In genomic region chr18:3450358-3451107, GRCh38 we compare ENCODE assay signal across 1 cellular context.
TF ChIP-seq lines count a peak whose summit lies in the region.

No MANE protein-coding gene starts in this region.

TF ChIP-seq in HepG2, 621 proteins besides CTCF, POLR2A, EP300 and RAD21 (continued from another document and continues in another):
- no peak for TF ChIP-seq HNF1A (IDR thresholded peaks at IDR 0.05; ENCODE audit: low read depth)
- no peak for TF ChIP-seq HNF1A (CRISPR knock-in tag; IDR thresholded peaks at IDR 0.05; ENCODE audit: borderline replicate concordance)
- no peak for TF ChIP-seq ZBTB44 (CRISPR knock-in tag; IDR thresholded peaks at IDR 0.05)
- no peak for TF ChIP-seq NR2C2 (CRISPR knock-in tag; IDR thresholded peaks at IDR 0.05; ENCODE audit: borderline replicate concordance)
- TF ChIP-seq ZNF275 (CRISPR knock-in tag; IDR thresholded peaks at IDR 0.05; ENCODE audit: borderline replicate concordance), result no peak
- peak; percentile 24; the same call in 1 of the 2 replicates for TF ChIP-seq ATF7-NPFF (CRISPR knock-in tag; IDR thresholded peaks at IDR 0.05; ENCODE audit: low read depth)
- no peak for TF ChIP-seq NBN (conservative IDR thresholded peaks at IDR 0.05)
- TF ChIP-seq LRRFIP1 (CRISPR knock-in tag; conservative IDR thresholded peaks at IDR 0.05), result no peak
- no peak for TF ChIP-seq ZMYM3 (CRISPR knock-in tag; IDR thresholded peaks at IDR 0.05)
- 0 out of 2 replicates have a peak, but pooled peaks have one; percentile 72 for TF ChIP-seq ZNF572 (CRISPR knock-in tag; IDR thresholded peaks at IDR 0.05)
- TF ChIP-seq SMC3 (IDR thresholded peaks at IDR 0.05; ENCODE audit: low read length), result no peak
- no peak for TF ChIP-seq ZNF569 (CRISPR knock-in tag; IDR thresholded peaks at IDR 0.05; ENCODE audit: borderline replicate concordance)
- peak; percentile 62; the same call in 1 of the 2 replicates for TF ChIP-seq ZNF878 (CRISPR knock-in tag; IDR thresholded peaks at IDR 0.05)
- no peak; the same call in 1 of the 2 replicates for TF ChIP-seq CCDC6 (CRISPR knock-in tag; IDR thresholded peaks at IDR 0.05)
- no peak for TF ChIP-seq SMAD3 (CRISPR knock-in tag; IDR thresholded peaks at IDR 0.05)
- peak; percentile 76; the same call in 1 of the 2 replicates for TF ChIP-seq SIN3A (IDR thresholded peaks at IDR 0.05; ENCODE audit: borderline replicate concordance, low read depth, low read length)
- TF ChIP-seq ZNF616 (CRISPR knock-in tag; IDR thresholded peaks at IDR 0.05; ENCODE audit: low read depth), result no peak
- no peak for TF ChIP-seq RERE (CRISPR knock-in tag; IDR thresholded peaks at IDR 0.05; ENCODE audit: low read depth)
- no peak for TF ChIP-seq MTA3 (CRISPR knock-in tag; IDR thresholded peaks at IDR 0.05)
- TF ChIP-seq ZNF232 (CRISPR knock-in tag; IDR thresholded peaks at IDR 0.05; ENCODE audit: borderline replicate concordance), result 0 out of 2 replicates have a peak, but pooled peaks have one; percentile 76
- TF ChIP-seq HNF4A (CRISPR knock-in tag; IDR thresholded peaks at IDR 0.05), result no peak
- peak; percentile 45; the same call in 1 of the 2 replicates for TF ChIP-seq LBX2 (CRISPR knock-in tag; IDR thresholded peaks at IDR 0.05; ENCODE audit: borderline replicate concordance)
- TF ChIP-seq ZNF10 (CRISPR knock-in tag; IDR thresholded peaks at IDR 0.05; ENCODE audit: borderline replicate concordance, low read depth), result no peak
- 0 out of 2 replicates have a peak, but pooled peaks have one; percentile 56 for TF ChIP-seq ZNF276 (CRISPR knock-in tag; IDR thresholded peaks at IDR 0.05; ENCODE audit: low read depth)
- peak; percentile 11; the same call in 1 of the 2 replicates for TF ChIP-seq FOXC1 (CRISPR knock-in tag; IDR thresholded peaks at IDR 0.05; ENCODE audit: borderline replicate concordance)
- TF ChIP-seq GATAD2A (CRISPR knock-in tag; IDR thresholded peaks at IDR 0.05), result 0 out of 2 replicates have a peak, but pooled peaks have one; percentile 4
- TF ChIP-seq HIC2 (CRISPR knock-in tag; IDR thresholded peaks at IDR 0.05; ENCODE audit: low read depth), result no peak
- peak; percentile 97 for TF ChIP-seq AGO2 (optimal IDR thresholded peaks at IDR 0.05; ENCODE audit: low read depth, low read length)
- TF ChIP-seq GABPB1 (CRISPR knock-in tag; IDR thresholded peaks at IDR 0.05), result peak; percentile 23
- TF ChIP-seq MLLT10 (CRISPR knock-in tag; IDR thresholded peaks at IDR 0.05), result no peak
- TF ChIP-seq JUN (CRISPR knock-in tag; IDR thresholded peaks at IDR 0.05), result 0 out of 2 replicates have a peak, but pooled peaks have one; percentile 18
- TF ChIP-seq RXRB (CRISPR knock-in tag; IDR thresholded peaks at IDR 0.05; ENCODE audit: borderline replicate concordance), result 0 out of 2 replicates have a peak, but pooled peaks have one; percentile 6
- TF ChIP-seq ZNF709 (CRISPR knock-in tag; IDR thresholded peaks at IDR 0.05), result no peak
- no peak for TF ChIP-seq LCORL (IDR thresholded peaks at IDR 0.05)
- no peak for TF ChIP-seq LCORL (CRISPR knock-in tag; IDR thresholded peaks at IDR 0.05)
- TF ChIP-seq ZBTB14 (CRISPR knock-in tag; IDR thresholded peaks at IDR 0.05), result no peak; the same call in 1 of the 2 replicates
- TF ChIP-seq ZNF567 (CRISPR knock-in tag; IDR thresholded peaks at IDR 0.05; ENCODE audit: borderline replicate concordance), result no peak; the same call in 1 of the 2 replicates
- no peak for TF ChIP-seq ZFP36 (IDR thresholded peaks at IDR 0.05; ENCODE audit: borderline replicate concordance, low read depth, low read length, partially characterized antibody)
- TF ChIP-seq SRF (IDR thresholded peaks at IDR 0.05; ENCODE audit: low read depth, low read length), result no peak
